1 cellular context compared by ENCODE assay signal in genomic region chr2:70789304-70790078, GRCh38.
TF ChIP-seq lines count a peak whose summit lies in the region.

No MANE protein-coding gene starts in this region.

TF ChIP-seq in K562, 482 proteins besides CTCF, POLR2A, EP300 and RAD21 (continued from another document and continues in another):
- TF ChIP-seq STAT6 (CRISPR knock-in tag; IDR thresholded peaks at IDR 0.05) (no peak), KAT8 (IDR thresholded peaks at IDR 0.05; ENCODE audit: low read depth) (no peak), E2F3 (CRISPR knock-in tag; IDR thresholded peaks at IDR 0.05) (no peak), CTCFL (IDR thresholded peaks at IDR 0.05; ENCODE audit: borderline replicate concordance, insufficient read depth, low read depth, low read length, poor library complexity, severe bottlenecking) (no peak), ELK1 (CRISPR knock-in tag; IDR thresholded peaks at IDR 0.05) (no peak), ILK (tag; IDR thresholded peaks at IDR 0.05; ENCODE audit: borderline replicate concordance, low read depth) (no peak), JUND (IDR thresholded peaks at IDR 0.05; ENCODE audit: borderline replicate concordance, low read depth, low read length) (0 out of 2 replicates have a peak, but pooled peaks have one; percentile 10), JUND (tag; IDR thresholded peaks at IDR 0.05; ENCODE audit: borderline replicate concordance, low read depth, low read length) (no peak; the same call in 2 of the 3 replicates), ZNF586 (CRISPR knock-in tag; conservative IDR thresholded peaks at IDR 0.05) (no peak), POU5F1 (IDR thresholded peaks at IDR 0.05; ENCODE audit: borderline replicate concordance, low read depth, low read length, partially characterized antibody) (no peak), GTF2A2 (tag; IDR thresholded peaks at IDR 0.05) (no peak), ATF3 (IDR thresholded peaks at IDR 0.05) (no peak), ATF3 (CRISPR knock-in tag; conservative IDR thresholded peaks at IDR 0.05) (no peak), NR2F6 (CRISPR knock-in tag; IDR thresholded peaks at IDR 0.05) (no peak), ZC3H11A (IDR thresholded peaks at IDR 0.05; ENCODE audit: low read depth, low read length) (no peak), ZNF175 (CRISPR knock-in tag; IDR thresholded peaks at IDR 0.05; ENCODE audit: low read depth) (no peak), L3MBTL2 (IDR thresholded peaks at IDR 0.05) (peak; percentile 64), ETV1 (tag; conservative IDR thresholded peaks at IDR 0.05; ENCODE audit: low read depth) (no peak), CREB1 (IDR thresholded peaks at IDR 0.05) (peak; percentile 29; the same call in 1 of the 2 replicates), CREB1 (CRISPR knock-in tag; IDR thresholded peaks at IDR 0.05) (no peak), CBFB (CRISPR knock-in tag; IDR thresholded peaks at IDR 0.05) (no peak), GABPA (tag; conservative IDR thresholded peaks at IDR 0.05; ENCODE audit: low read depth) (0 out of 2 replicates have a peak, but pooled peaks have one; percentile 23), ZNF232 (CRISPR knock-in tag; IDR thresholded peaks at IDR 0.05) (no peak), PHF8 (IDR thresholded peaks at IDR 0.05; ENCODE audit: borderline replicate concordance, low read length) (no peak), MAZ (CRISPR knock-in tag; conservative IDR thresholded peaks at IDR 0.05 in 1 of 2, IDR thresholded peaks at IDR 0.05 in 1 of 2) (peak in 1 of 2 experiments; percentile 31; a peak in 1 of 4 replicates), MGA (IDR thresholded peaks at IDR 0.05) (peak; percentile 38; the same call in 1 of the 2 replicates), NR1H2 (CRISPR knock-in tag; IDR thresholded peaks at IDR 0.05) (no peak), KDM2B (CRISPR knock-in tag; IDR thresholded peaks at IDR 0.05) (no peak), SMC3 (conservative IDR thresholded peaks at IDR 0.05; ENCODE audit: insufficient read depth, low read depth, low read length) (peak; percentile 52; the same call in 1 of the 2 replicates), MXI1 (IDR thresholded peaks at IDR 0.05; ENCODE audit: low read depth, low read length) (no peak)
- TF ChIP-seq, protein P1, sequence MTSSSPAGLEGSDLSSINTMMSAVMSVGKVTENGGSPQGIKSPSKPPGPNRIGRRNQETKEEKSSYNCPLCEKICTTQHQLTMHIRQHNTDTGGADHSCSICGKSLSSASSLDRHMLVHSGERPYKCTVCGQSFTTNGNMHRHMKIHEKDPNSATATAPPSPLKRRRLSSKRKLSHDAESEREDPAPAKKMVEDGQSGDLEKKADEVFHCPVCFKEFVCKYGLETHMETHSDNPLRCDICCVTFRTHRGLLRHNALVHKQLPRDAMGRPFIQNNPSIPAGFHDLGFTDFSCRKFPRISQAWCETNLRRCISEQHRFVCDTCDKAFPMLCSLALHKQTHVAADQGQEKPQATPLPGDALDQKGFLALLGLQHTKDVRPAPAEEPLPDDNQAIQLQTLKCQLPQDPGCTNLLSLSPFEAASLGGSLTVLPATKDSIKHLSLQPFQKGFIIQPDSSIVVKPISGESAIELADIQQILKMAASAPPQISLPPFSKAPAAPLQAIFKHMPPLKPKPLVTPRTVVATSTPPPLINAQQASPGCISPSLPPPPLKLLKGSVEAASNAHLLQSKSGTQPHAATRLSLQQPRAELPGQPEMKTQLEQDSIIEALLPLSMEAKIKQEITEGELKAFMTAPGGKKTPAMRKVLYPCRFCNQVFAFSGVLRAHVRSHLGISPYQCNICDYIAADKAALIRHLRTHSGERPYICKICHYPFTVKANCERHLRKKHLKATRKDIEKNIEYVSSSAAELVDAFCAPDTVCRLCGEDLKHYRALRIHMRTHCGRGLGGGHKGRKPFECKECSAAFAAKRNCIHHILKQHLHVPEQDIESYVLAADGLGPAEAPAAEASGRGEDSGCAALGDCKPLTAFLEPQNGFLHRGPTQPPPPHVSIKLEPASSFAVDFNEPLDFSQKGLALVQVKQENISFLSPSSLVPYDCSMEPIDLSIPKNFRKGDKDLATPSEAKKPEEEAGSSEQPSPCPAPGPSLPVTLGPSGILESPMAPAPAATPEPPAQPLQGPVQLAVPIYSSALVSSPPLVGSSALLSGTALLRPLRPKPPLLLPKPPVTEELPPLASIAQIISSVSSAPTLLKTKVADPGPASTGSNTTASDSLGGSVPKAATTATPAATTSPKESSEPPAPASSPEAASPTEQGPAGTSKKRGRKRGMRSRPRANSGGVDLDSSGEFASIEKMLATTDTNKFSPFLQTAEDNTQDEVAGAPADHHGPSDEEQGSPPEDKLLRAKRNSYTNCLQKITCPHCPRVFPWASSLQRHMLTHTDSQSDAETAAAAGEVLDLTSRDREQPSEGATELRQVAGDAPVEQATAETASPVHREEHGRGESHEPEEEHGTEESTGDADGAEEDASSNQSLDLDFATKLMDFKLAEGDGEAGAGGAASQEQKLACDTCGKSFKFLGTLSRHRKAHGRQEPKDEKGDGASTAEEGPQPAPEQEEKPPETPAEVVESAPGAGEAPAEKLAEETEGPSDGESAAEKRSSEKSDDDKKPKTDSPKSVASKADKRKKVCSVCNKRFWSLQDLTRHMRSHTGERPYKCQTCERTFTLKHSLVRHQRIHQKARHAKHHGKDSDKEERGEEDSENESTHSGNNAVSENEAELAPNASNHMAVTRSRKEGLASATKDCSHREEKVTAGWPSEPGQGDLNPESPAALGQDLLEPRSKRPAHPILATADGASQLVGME (CRISPR knock-in tag; IDR thresholded peaks at IDR 0.05) = no peak
- TF ChIP-seq, protein P2, sequence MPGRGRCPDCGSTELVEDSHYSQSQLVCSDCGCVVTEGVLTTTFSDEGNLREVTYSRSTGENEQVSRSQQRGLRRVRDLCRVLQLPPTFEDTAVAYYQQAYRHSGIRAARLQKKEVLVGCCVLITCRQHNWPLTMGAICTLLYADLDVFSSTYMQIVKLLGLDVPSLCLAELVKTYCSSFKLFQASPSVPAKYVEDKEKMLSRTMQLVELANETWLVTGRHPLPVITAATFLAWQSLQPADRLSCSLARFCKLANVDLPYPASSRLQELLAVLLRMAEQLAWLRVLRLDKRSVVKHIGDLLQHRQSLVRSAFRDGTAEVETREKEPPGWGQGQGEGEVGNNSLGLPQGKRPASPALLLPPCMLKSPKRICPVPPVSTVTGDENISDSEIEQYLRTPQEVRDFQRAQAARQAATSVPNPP (IDR thresholded peaks at IDR 0.05; ENCODE audit: borderline replicate concordance, insufficient read depth, insufficient read length) = no peak
